Comparison of ENCODE assay signal across 7 cellular contexts in genomic region chr1:8351693-8352470, GRCh38. TPM values are rescaled to one million over a fixed set of nuclear protein-coding genes. Genes with fewer than 3 reads are reported as not detected.
DNase-seq lines count a peak whose midpoint lies in the region; ATAC-seq and TF ChIP-seq lines count a peak whose summit lies in the region.

No MANE protein-coding gene starts in this region.

- no peak for DNase-seq in retinal pigment epithelial cell (ENCODE audit: low read depth)
- DNase-seq in activated effector memory CD4-positive, alpha-beta T cell treated with Interleukin-2 at 50 U/mL for 16 hours = no peak

- H2AFZ ChIP-seq in OCI-LY3 (ENCODE audit: low read depth, low read length) = no peak overlapping the region

- no peak overlapping the region for H3K27ac ChIP-seq in OCI-LY3 (ENCODE audit: low read length)

- peak; percentile 52 for ATAC-seq in esophagus mucosa
- ATAC-seq in GM19467 (IDR thresholded peaks at IDR 0.05; ENCODE audit: unreplicated experiment) = no peak
- no peak for ATAC-seq in GM21717 (IDR thresholded peaks at IDR 0.05; ENCODE audit: unreplicated experiment)

- no peaks in the 10 kb centered on the region for H3K79me2 ChIP-seq in OCI-LY3 (ENCODE audit: low read length)

- peaks cover 2% of the 10 kb centered on the region for H3K36me3 ChIP-seq in OCI-LY3 (replicated peaks; ENCODE audit: low read depth, low read length)

- TF ChIP-seq CTCF in GM12874 (IDR thresholded peaks at IDR 0.05; ENCODE audit: insufficient read depth, low read depth, low read length) (peak; percentile 71), OCI-LY3 (IDR thresholded peaks at IDR 0.05; ENCODE audit: low read depth, low read length) (peak; percentile 49), retinal pigment epithelial cell (conservative IDR thresholded peaks at IDR 0.05; ENCODE audit: low read depth, low read length) (peak; percentile 80)

- no peak overlapping the region for H3K9ac ChIP-seq in OCI-LY3 (ENCODE audit: low read length)

- H3K4me1 ChIP-seq in OCI-LY3 (ENCODE audit: low read length) = no peaks in the 10 kb centered on the region

- H3K4me2 ChIP-seq in OCI-LY3 (ENCODE audit: low read length) = no peak overlapping the region

- H3K27me3 ChIP-seq in OCI-LY3 (ENCODE audit: low read depth, low read length) = no peaks in the 10 kb centered on the region

- H4K20me1 ChIP-seq in OCI-LY3 (ENCODE audit: insufficient read depth, low read length) = no peaks in the 10 kb centered on the region

- H3K4me3 ChIP-seq in OCI-LY3 (ENCODE audit: low read length) = no peak overlapping the region
- H3K4me3 ChIP-seq in retinal pigment epithelial cell (ENCODE audit: low read length) = no peak overlapping the region

- H3K9me3 ChIP-seq in OCI-LY3 (ENCODE audit: insufficient read depth, low read length) = no peaks in the 10 kb centered on the region

RNA-seq across cellular contexts. Expression of gene SLC45A1, which starts 34.0 kb away (rescaled TPM):
- 0.20 TPM for total RNA-seq in esophagus mucosa
